In the genomic region with DNA sequence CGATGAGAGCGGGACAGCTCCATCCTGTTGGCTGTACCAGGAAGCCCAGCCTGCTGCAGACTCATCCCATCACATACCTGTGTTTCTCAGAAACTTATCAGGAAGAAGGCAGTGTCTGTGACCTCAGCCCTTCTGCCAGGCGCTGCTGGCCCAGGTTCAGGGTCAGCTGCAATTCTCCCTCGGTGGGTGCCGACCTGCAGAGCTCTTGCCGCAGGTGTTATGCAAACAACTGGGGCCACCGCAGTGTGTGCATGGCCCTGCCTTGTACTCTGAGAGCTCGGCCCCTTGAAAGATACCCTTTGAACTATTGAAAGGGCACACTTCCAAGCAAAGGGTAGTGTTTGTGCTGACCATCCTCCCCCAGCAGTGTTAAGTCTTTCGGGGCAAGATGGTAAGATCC, we compare ENCODE assay signal across 21 cellular contexts.
"Had no signal": no experiment of that assay in that cellular context is flagged by ENCODE, and none has a peak within 500 bp of the region (broad histone marks: within the 10 kb centered on the region; RNA-seq: fewer than 3 reads in every experiment).

No MANE protein-coding gene starts in this region.

- H3K27ac ChIP-seq: esophagus squamous epithelium, gastroesophageal sphincter, neural progenitor cell, ovary, suprapubic skin, thyroid gland had no signal

- H3K4me3 ChIP-seq: esophagus squamous epithelium, gastroesophageal sphincter, lung, neural progenitor cell, ovary, suprapubic skin, thyroid gland had no signal

- DNase-seq: effector memory CD8-positive, alpha-beta T cell; esophagus squamous epithelium; foreskin fibroblast; glutamatergic neuron; left cardiac atrium; left ventricle myocardium superior; mesenchymal stem cell; naive thymus-derived CD4-positive, alpha-beta T cell; nucleus accumbens; ovary; right cardiac atrium; stimulated activated CD4-positive, alpha-beta T cell treated with anti-CD3 and anti-CD28 coated beads, Interleukin-4, amount 100 ng/mL, for 1 hour; stimulated activated CD8-positive, alpha-beta memory T cell treated with anti-CD3 and anti-CD28 coated beads, Interleukin-4, amount 100 ng/mL, for 48 hours; stimulated activated naive CD8-positive, alpha-beta T cell treated with anti-CD3 and anti-CD28 coated beads, Interleukin-15, Interleukin-2, amounts not matched to agents 100 U/mL and 50 U/mL, for 24 hours; thyroid gland had no signal

- H3K9ac ChIP-seq: neural progenitor cell had no signal

- H2AFZ ChIP-seq: neural progenitor cell had no signal

- H3K4me2 ChIP-seq: neural progenitor cell had no signal

- H3K27me3 ChIP-seq: neural progenitor cell, ovary, thyroid gland had no signal

- ATAC-seq: effector memory CD8-positive, alpha-beta T cell; gastroesophageal sphincter; left cardiac atrium; left ventricle myocardium superior; naive thymus-derived CD4-positive, alpha-beta T cell; right cardiac atrium; stimulated activated effector memory CD8-positive, alpha-beta T cell treated with anti-CD3 and anti-CD28 coated beads, Interleukin-12 subunit alpha, Interleukin-12 subunit beta, amount 100 ng/mL, for 72 hours; stimulated activated naive CD8-positive, alpha-beta T cell treated with anti-CD3 and anti-CD28 coated beads, Interleukin-15, Interleukin-2, amounts not matched to agents 100 U/mL and 50 U/mL, for 24 hours had no signal

- H3K4me1 Mint-ChIP-seq: naive thymus-derived CD4-positive, alpha-beta T cell; stimulated activated effector memory CD8-positive, alpha-beta T cell treated with anti-CD3 and anti-CD28 coated beads, Interleukin-12 subunit alpha, Interleukin-12 subunit beta, amount 100 ng/mL, for 72 hours had no signal

- H3K9me3 Mint-ChIP-seq: type B pancreatic cell had no signal

- H3K27ac Mint-ChIP-seq: effector memory CD8-positive, alpha-beta T cell; neural progenitor cell; stimulated activated effector memory CD8-positive, alpha-beta T cell treated with anti-CD3 and anti-CD28 coated beads, Interleukin-12 subunit alpha, Interleukin-12 subunit beta, amount 100 ng/mL, for 72 hours; type B pancreatic cell had no signal

- H3K9me3 ChIP-seq: esophagus squamous epithelium, gastroesophageal sphincter, ovary, suprapubic skin, thyroid gland had no signal

- H3K36me3 ChIP-seq: esophagus squamous epithelium, gastroesophageal sphincter, neural progenitor cell, ovary, suprapubic skin, thyroid gland had no signal

- H3K4me3 Mint-ChIP-seq: effector memory CD8-positive, alpha-beta T cell; naive thymus-derived CD4-positive, alpha-beta T cell; neural progenitor cell; stimulated activated effector memory CD8-positive, alpha-beta T cell treated with anti-CD3 and anti-CD28 coated beads, Interleukin-12 subunit alpha, Interleukin-12 subunit beta, amount 100 ng/mL, for 72 hours; type B pancreatic cell had no signal

- H3K36me3 Mint-ChIP-seq: naive thymus-derived CD4-positive, alpha-beta T cell; neural progenitor cell; stimulated activated effector memory CD8-positive, alpha-beta T cell treated with anti-CD3 and anti-CD28 coated beads, Interleukin-12 subunit alpha, Interleukin-12 subunit beta, amount 100 ng/mL, for 72 hours; type B pancreatic cell had no signal

- H3K27me3 Mint-ChIP-seq: type B pancreatic cell had no signal

- H3K4me1 ChIP-seq: esophagus squamous epithelium, gastroesophageal sphincter, suprapubic skin, thyroid gland had no signal
